In genomic region chr12:101407438-101408345, GRCh38 we compare ENCODE assay signal across 8 cellular contexts. TPM values are rescaled to one million over a fixed set of nuclear protein-coding genes. Genes with fewer than 3 reads are reported as not detected.
DNase-seq lines count a peak whose midpoint lies in the region; ATAC-seq and TF ChIP-seq lines count a peak whose summit lies in the region.

TSS of gene ARL1 (minus strand) at chr12:101407772. CDS start at chr12:101407645, 127 bp downstream.

- no peak for TF ChIP-seq CTCF in GM12865 (IDR thresholded peaks at IDR 0.05; ENCODE audit: insufficient read depth, low read depth, low read length, missing control alignments)
- TF ChIP-seq CTCF in parathyroid adenoma (IDR thresholded peaks at IDR 0.05): no peak
- TF ChIP-seq CTCF in tibial artery (IDR thresholded peaks at IDR 0.05): no peak

- H3K27me3 ChIP-seq in parathyroid adenoma (ENCODE audit: control insufficient read depth, insufficient read depth, low read length) (no peaks in the 10 kb centered on the region), tibial artery (no peaks in the 10 kb centered on the region)

- intact Hi-C loops in Right ventricle myocardium superior (cut with DNase I) (no loop called here), tibial artery (cut with DNase I; ENCODE audit: low total_unique reads) (no loop called here)

- H3K79me2 ChIP-seq in parathyroid adenoma: peaks cover 14% of the 10 kb centered on the region

- no peaks in the 10 kb centered on the region for H3K36me3 ChIP-seq in parathyroid adenoma (ENCODE audit: control insufficient read depth, insufficient read depth, low read length)
- no peaks in the 10 kb centered on the region for H3K36me3 ChIP-seq in tibial artery

- ATAC-seq in HG02642 (IDR thresholded peaks at IDR 0.05; ENCODE audit: poor library complexity, unreplicated experiment): peak; percentile 87
- ATAC-seq in Right ventricle myocardium superior (ENCODE audit: poor library complexity): peak; percentile 98

- H3K4me1 ChIP-seq in parathyroid adenoma (no peaks in the 10 kb centered on the region), tibial artery (peaks cover 0 to 36% (median 21%) of the 10 kb centered on the region in 4 donors)

- H3K4me3 ChIP-seq in GM12865 (ENCODE audit: low read depth, low read length): peak within 1 kb of the TSS; percentile 92
- H3K4me3 ChIP-seq in parathyroid adenoma (ENCODE audit: low read depth, low read length): peak within 1 kb of the TSS; percentile 83
- peak within 1 kb of the TSS; percentile 70 to 84 for H3K4me3 ChIP-seq in tibial artery

- peak within 1 kb of the TSS; percentile 92 for H3K9ac ChIP-seq in parathyroid adenoma

- H3K27ac ChIP-seq in parathyroid adenoma (peak within 1 kb of the TSS; percentile 94), tibial artery (peak within 1 kb of the TSS; percentile 90 to 91)

- H3K9me3 ChIP-seq in parathyroid adenoma (ENCODE audit: control insufficient read depth, low read length): no peaks in the 10 kb centered on the region
- H3K9me3 ChIP-seq in tibial artery: no peaks in the 10 kb centered on the region

- peak within 1 kb of the TSS; percentile 98 for H2AFZ ChIP-seq in parathyroid adenoma

- H3K4me2 ChIP-seq in parathyroid adenoma (ENCODE audit: low read length): peak within 1 kb of the TSS; percentile 75

- DNase-seq in GM12865 (ENCODE audit: low read depth) (peak; percentile 92), NCI-H1105 (lab: John Stamatoyannopoulos, UW) (peak; percentile 77), SW 1271 (lab: John Stamatoyannopoulos, UW) (peak; percentile 57 to 86), Right ventricle myocardium superior (peak; percentile 92), tibial artery (peak; percentile 83 to 91)
- DNase-seq in activated naive CD8-positive, alpha-beta T cell treated with anti-CD3 and anti-CD28 coated beads, Interleukin-2, amount 50 U/mL, for 16 hours (ENCODE audit: low read depth, low spot score): peak; percentile 52

RNA-seq across cellular contexts. Expression of gene ARL1, which starts in this region (rescaled TPM):
- 104 TPM for total RNA-seq in Right ventricle myocardium superior

Comparison
In these comparisons a context has a peak if more than half of its experiments do, and no peak if none do; other contexts are left out.
1. Peak in every context shown above with its lines: DNase-seq, ATAC-seq, H3K4me3 ChIP-seq and H3K27ac ChIP-seq.